In the genomic region with DNA sequence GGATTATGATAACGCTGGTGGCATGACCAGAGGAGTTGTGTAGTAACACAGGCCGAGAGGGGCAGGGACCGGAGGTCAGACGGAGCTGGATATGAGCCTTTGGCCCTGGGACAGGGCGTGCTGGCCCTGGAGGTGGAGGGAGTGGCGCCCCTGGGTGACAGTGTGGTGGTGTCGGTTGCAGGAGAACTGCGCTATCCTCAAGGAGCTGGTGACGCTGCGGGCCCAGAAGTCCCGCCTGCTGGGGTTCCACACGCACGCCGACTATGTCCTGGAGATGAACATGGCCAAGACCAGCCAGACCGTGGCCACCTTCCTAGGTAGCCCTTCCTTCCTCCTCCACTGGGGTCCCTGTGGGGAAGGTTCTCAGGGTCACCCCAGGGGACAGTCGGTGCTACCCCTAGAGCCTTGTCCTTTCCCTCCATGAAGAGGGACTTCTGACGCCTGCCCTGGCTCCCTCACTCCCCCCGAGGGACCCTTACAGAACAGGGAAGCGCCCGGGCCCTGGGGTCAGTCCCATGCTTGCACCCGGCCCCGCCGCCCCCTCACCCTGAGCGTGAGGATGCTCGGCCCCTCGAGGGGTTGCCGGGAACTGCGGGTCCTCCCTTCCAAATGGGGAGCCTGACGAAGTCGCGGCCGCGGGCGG, we compare ENCODE assay signal across 17 cellular contexts. TPM values are rescaled to one million over a fixed set of nuclear protein-coding genes. Genes with fewer than 3 reads are reported as not detected.
DNase-seq lines count a peak whose midpoint lies in the region; ATAC-seq and TF ChIP-seq lines count a peak whose summit lies in the region.
"Had no signal": no experiment of that assay in that cellular context is flagged by ENCODE, and none has a peak within 500 bp of the region (broad histone marks: within the 10 kb centered on the region; RNA-seq: fewer than 3 reads in every experiment).

No MANE protein-coding gene starts in this region.

- DNase-seq in natural killer cell treated with Interleukin-12 subunit alpha and Interleukin-12 subunit beta and Interleukin-15 and Interleukin-18, amount 100 ng/mL, for 72 hours (ENCODE audit: low spot score) = peak; percentile 45
- DNase-seq in natural killer cell (no peak), H7 (peak; percentile 40), islet precursor cell (peak; percentile 44), putamen (ENCODE audit: low spot score) (no peak)
- DNase-seq in activated T-helper 2 cell treated with anti-CD3 and anti-CD28 coated beads, Interferon-gamma antibody, Interleukin-2, Interleukin-4, amounts not matched to agents 10 μg/mL and 5 μg/mL and 100 μg/mL, durations not matched to agents 14 hours and 24 hours and 36 hours (ENCODE audit: low spot score) = no peak
- DNase-seq: Caco-2; CD4-positive, alpha-beta T cell; DMS153; DMS79; GDM1; GM23248; HCEC 1CT; IMR-90 had no signal

- H3K27ac Mint-ChIP-seq in natural killer cell treated with Interleukin-12 subunit alpha and Interleukin-12 subunit beta and Interleukin-15 and Interleukin-18, amount 100 ng/mL, for 72 hours = no peak overlapping the region
- no peak overlapping the region for H3K27ac Mint-ChIP-seq in natural killer cell
- no peak overlapping the region for H3K27ac Mint-ChIP-seq in activated T-helper 2 cell treated with anti-CD3 and anti-CD28 coated beads, Interferon-gamma antibody, Interleukin-2, Interleukin-4, amounts not matched to agents 10 μg/mL and 5 μg/mL and 100 μg/mL, durations not matched to agents 14 hours and 24 hours and 36 hours
- H3K27ac Mint-ChIP-seq: B cell; CD4-positive, alpha-beta T cell had no signal

- no peaks in the 10 kb centered on the region for H3K9me3 Mint-ChIP-seq in natural killer cell treated with Interleukin-12 subunit alpha and Interleukin-12 subunit beta and Interleukin-15 and Interleukin-18, amount 100 ng/mL, for 72 hours
- H3K9me3 Mint-ChIP-seq in natural killer cell = no peaks in the 10 kb centered on the region
- H3K9me3 Mint-ChIP-seq in activated T-helper 2 cell treated with anti-CD3 and anti-CD28 coated beads, Interferon-gamma antibody, Interleukin-2, Interleukin-4, amounts not matched to agents 10 μg/mL and 5 μg/mL and 100 μg/mL, durations not matched to agents 14 hours and 24 hours and 36 hours = no peaks in the 10 kb centered on the region
- H3K9me3 Mint-ChIP-seq: CD4-positive, alpha-beta T cell had no signal

- ATAC-seq in natural killer cell treated with Interleukin-12 subunit alpha and Interleukin-12 subunit beta and Interleukin-15 and Interleukin-18, amount 100 ng/mL, for 72 hours = no peak
- ATAC-seq in natural killer cell (no peak), HG03469 (IDR thresholded peaks at IDR 0.05; ENCODE audit: unreplicated experiment) (no peak)
- ATAC-seq: K562 had no signal

- peaks cover 11% of the 10 kb centered on the region for H3K36me3 Mint-ChIP-seq in natural killer cell treated with Interleukin-12 subunit alpha and Interleukin-12 subunit beta and Interleukin-15 and Interleukin-18, amount 100 ng/mL, for 72 hours
- H3K36me3 Mint-ChIP-seq in natural killer cell = no peaks in the 10 kb centered on the region
- peaks cover 37% of the 10 kb centered on the region for H3K36me3 Mint-ChIP-seq in activated T-helper 2 cell treated with anti-CD3 and anti-CD28 coated beads, Interferon-gamma antibody, Interleukin-2, Interleukin-4, amounts not matched to agents 10 μg/mL and 5 μg/mL and 100 μg/mL, durations not matched to agents 14 hours and 24 hours and 36 hours (ENCODE audit: low read depth)

- TF ChIP-seq CTCF in natural killer cell (IDR thresholded peaks at IDR 0.05) = no peak

- intact Hi-C loops in natural killer cell (cut with micrococcal nuclease) = no loop called here
- intact Hi-C loops in activated T-helper 2 cell treated with anti-CD3 and anti-CD28 coated beads, Interferon-gamma antibody, Interleukin-2, Interleukin-4, amounts not matched to agents 10 μg/mL and 5 μg/mL and 100 μg/mL, durations not matched to agents 14 hours and 24 hours and 36 hours (cut with micrococcal nuclease) = no loop called here

- H3K4me3 Mint-ChIP-seq in natural killer cell treated with Interleukin-12 subunit alpha and Interleukin-12 subunit beta and Interleukin-15 and Interleukin-18, amount 100 ng/mL, for 72 hours = no peak overlapping the region
- no peak overlapping the region for H3K4me3 Mint-ChIP-seq in natural killer cell
- no peak overlapping the region for H3K4me3 Mint-ChIP-seq in activated T-helper 2 cell treated with anti-CD3 and anti-CD28 coated beads, Interferon-gamma antibody, Interleukin-2, Interleukin-4, amounts not matched to agents 10 μg/mL and 5 μg/mL and 100 μg/mL, durations not matched to agents 14 hours and 24 hours and 36 hours (ENCODE audit: low read depth)
- H3K4me3 Mint-ChIP-seq: B cell; CD4-positive, alpha-beta T cell had no signal

- no peak overlapping the region for H3K4me3 ChIP-seq in H7 (ENCODE audit: insufficient read depth, low read depth, low read length)
- H3K4me3 ChIP-seq: GM23248, K562 had no signal

- no peaks in the 10 kb centered on the region for H3K27me3 ChIP-seq in H7 (ENCODE audit: control insufficient read depth, insufficient read depth, low read length)

- peaks cover 21% of the 10 kb centered on the region for H3K36me3 ChIP-seq in H7 (replicated peaks; ENCODE audit: control insufficient read depth, insufficient read depth, low read length)

- H3K4me1 Mint-ChIP-seq in natural killer cell treated with Interleukin-12 subunit alpha and Interleukin-12 subunit beta and Interleukin-15 and Interleukin-18, amount 100 ng/mL, for 72 hours (ENCODE audit: low read depth in 2 of 2) = peaks cover 6 to 16% of the 10 kb centered on the region in 2 donors
- H3K4me1 Mint-ChIP-seq in natural killer cell = peaks cover 7 to 11% of the 10 kb centered on the region in 2 donors
- no peaks in the 10 kb centered on the region for H3K4me1 Mint-ChIP-seq in activated T-helper 2 cell treated with anti-CD3 and anti-CD28 coated beads, Interferon-gamma antibody, Interleukin-2, Interleukin-4, amounts not matched to agents 10 μg/mL and 5 μg/mL and 100 μg/mL, durations not matched to agents 14 hours and 24 hours and 36 hours (ENCODE audit: low read depth)
- H3K4me1 Mint-ChIP-seq: B cell had no signal

- no peaks in the 10 kb centered on the region for H3K27me3 Mint-ChIP-seq in natural killer cell treated with Interleukin-12 subunit alpha and Interleukin-12 subunit beta and Interleukin-15 and Interleukin-18, amount 100 ng/mL, for 72 hours
- H3K27me3 Mint-ChIP-seq in natural killer cell (ENCODE audit: low read depth in 2 of 2) = no peaks in the 10 kb centered on the region
- H3K27me3 Mint-ChIP-seq in activated T-helper 2 cell treated with anti-CD3 and anti-CD28 coated beads, Interferon-gamma antibody, Interleukin-2, Interleukin-4, amounts not matched to agents 10 μg/mL and 5 μg/mL and 100 μg/mL, durations not matched to agents 14 hours and 24 hours and 36 hours (ENCODE audit: low read depth) = no peaks in the 10 kb centered on the region
- H3K27me3 Mint-ChIP-seq: B cell; CD4-positive, alpha-beta T cell had no signal

RNA-seq across cellular contexts. Expression of gene ZNF554, which starts 12.8 kb away (rescaled TPM):
- total RNA-seq in natural killer cell treated with Interleukin-12 subunit alpha and Interleukin-12 subunit beta and Interleukin-15 and Interleukin-18, amount 100 ng/mL, for 72 hours = 1 to 10 TPM in 1 of 2 donors, under 1 TPM in 1; 0.89 to 2.9 TPM
- total RNA-seq in natural killer cell = 1 to 10 TPM; 3.4 to 5.6 (median 3.7) TPM
- total RNA-seq in H7 (2014; rRNA removed; shearing (Covaris generic)) = 5.3 and 6.8 TPM in 2 replicates
- 2.3 and 2.4 TPM in 2 replicates for total RNA-seq in activated T-helper 2 cell treated with anti-CD3 and anti-CD28 coated beads, Interferon-gamma antibody, Interleukin-2, Interleukin-4, amounts not matched to agents 10 μg/mL and 5 μg/mL and 100 μg/mL, durations not matched to agents 14 hours and 24 hours and 36 hours

RNA-seq across cellular contexts. Expression of gene THOP1, which starts 21.6 kb away (rescaled TPM):
- total RNA-seq in natural killer cell treated with Interleukin-12 subunit alpha and Interleukin-12 subunit beta and Interleukin-15 and Interleukin-18, amount 100 ng/mL, for 72 hours = 100 to 1,000 TPM; 105 to 224 TPM
- total RNA-seq in natural killer cell = 10 to 100 TPM; 31.6 to 44.0 (median 33.4) TPM
- total RNA-seq in H7 (2014; rRNA removed; shearing (Covaris generic)) = 206 and 287 TPM in 2 replicates
- total RNA-seq in activated T-helper 2 cell treated with anti-CD3 and anti-CD28 coated beads, Interferon-gamma antibody, Interleukin-2, Interleukin-4, amounts not matched to agents 10 μg/mL and 5 μg/mL and 100 μg/mL, durations not matched to agents 14 hours and 24 hours and 36 hours = 178 TPM in 2 replicates

RNA-seq across cellular contexts. Expression of gene SGTA, which starts 23.8 kb away (rescaled TPM):
- total RNA-seq in natural killer cell treated with Interleukin-12 subunit alpha and Interleukin-12 subunit beta and Interleukin-15 and Interleukin-18, amount 100 ng/mL, for 72 hours = 100 to 1,000 TPM in 1 of 2 donors, 10 to 100 TPM in 1; 61.1 to 107 TPM
- 10 to 100 TPM; 35.2 to 38.1 (median 36.2) TPM for total RNA-seq in natural killer cell
- 97.4 and 103 TPM in 2 replicates for total RNA-seq in H7 (2014; rRNA removed; shearing (Covaris generic))
- total RNA-seq in activated T-helper 2 cell treated with anti-CD3 and anti-CD28 coated beads, Interferon-gamma antibody, Interleukin-2, Interleukin-4, amounts not matched to agents 10 μg/mL and 5 μg/mL and 100 μg/mL, durations not matched to agents 14 hours and 24 hours and 36 hours = 64.3 and 67.3 TPM in 2 replicates

RNA-seq across cellular contexts. Expression of gene ZNF555, which starts 34.4 kb away (rescaled TPM):
- total RNA-seq in natural killer cell treated with Interleukin-12 subunit alpha and Interleukin-12 subunit beta and Interleukin-15 and Interleukin-18, amount 100 ng/mL, for 72 hours = 1 to 10 TPM; 2.6 to 3.0 TPM
- total RNA-seq in natural killer cell = 1 to 10 TPM; 2.0 to 4.6 (median 2.9) TPM
- total RNA-seq in H7 (2014; rRNA removed; shearing (Covaris generic)) = 1.9 and 2.0 TPM in 2 replicates
- total RNA-seq in activated T-helper 2 cell treated with anti-CD3 and anti-CD28 coated beads, Interferon-gamma antibody, Interleukin-2, Interleukin-4, amounts not matched to agents 10 μg/mL and 5 μg/mL and 100 μg/mL, durations not matched to agents 14 hours and 24 hours and 36 hours = 0.66 and 1.3 TPM in 2 replicates

Comparison
In these comparisons a context has a peak if more than half of its experiments do, and no peak if none do; other contexts are left out.
1. DNase-seq: peak in natural killer cell treated with Interleukin-12 subunit alpha and Interleukin-12 subunit beta and Interleukin-15 and Interleukin-18, amount 100 ng/mL, for 72 hours (single experiment), H7 (single experiment) and islet precursor cell (single experiment); none in natural killer cell (single experiment), putamen (single experiment) and activated T-helper 2 cell treated with anti-CD3 and anti-CD28 coated beads, Interferon-gamma antibody, Interleukin-2, Interleukin-4, amounts not matched to agents 10 μg/mL and 5 μg/mL and 100 μg/mL, durations not matched to agents 14 hours and 24 hours and 36 hours (single experiment).